ENCODE assay signal across 8 cellular contexts in genomic region chr6:29702519-29703103, GRCh38. TPM values are rescaled to one million over a fixed set of nuclear protein-coding genes. Genes with fewer than 3 reads are reported as not detected.
DNase-seq lines count a peak whose midpoint lies in the region; ATAC-seq and TF ChIP-seq lines count a peak whose summit lies in the region.

No MANE protein-coding gene starts in this region.

- intact Hi-C loops in CD4-positive, alpha-beta memory T cell (cut with micrococcal nuclease): no loop called here
- intact Hi-C loops in activated B cell treated with CpG ODN at 0.5 μM for 24 hours (cut with micrococcal nuclease): no loop called here

- no peak overlapping the region for H3K27ac ChIP-seq in CD4-positive, alpha-beta memory T cell (ENCODE audit: low read depth, low read length)
- H3K27ac ChIP-seq in mesendoderm (ENCODE audit: low read depth, low read length): no peak overlapping the region

- H2BK5ac ChIP-seq in mesendoderm (ENCODE audit: low read length): no peak overlapping the region

- no peaks in the 10 kb centered on the region for H3K36me3 Mint-ChIP-seq in CD4-positive, alpha-beta memory T cell
- H3K36me3 Mint-ChIP-seq in activated B cell treated with CpG ODN at 0.5 μM for 24 hours (ENCODE audit: low read depth): no peaks in the 10 kb centered on the region

- POLR2A ChIA-PET in CD4-positive, alpha-beta memory T cell (lab: Charles Lee; ENCODE audit: partially characterized antibody): interaction anchor here (1.0 kb wide), 1 partner anchor 132 kb away, joined by 3 read pairs; no protein-coding TSS in a partner anchor
- POLR2A ChIA-PET in activated B cell treated with CpG ODN at 0.5 μM for 24 hours (lab: Charles Lee): no interaction called here

- no peak overlapping the region for H3K23ac ChIP-seq in mesendoderm (ENCODE audit: low read length)

- H2BK120ac ChIP-seq in mesendoderm (ENCODE audit: low read depth, low read length): no peak overlapping the region

- no peak for ATAC-seq in activated B cell treated with CpG ODN at 0.5 μM for 24 hours (ENCODE audit: low read depth)
- ATAC-seq in HG02642 (IDR thresholded peaks at IDR 0.05; ENCODE audit: poor library complexity, unreplicated experiment): no peak
- ATAC-seq in omental fat pad (ENCODE audit: low FRiP score): no peak

- no CpG with 5 or more reads among the region's 17 CpGs for WGBS in mesendoderm (ENCODE audit: extremely low coverage, insufficient coverage, low lambda C conversion rate)

- no peak overlapping the region for H3K9ac ChIP-seq in mesendoderm (ENCODE audit: low read length)

- no peaks in the 10 kb centered on the region for H3K36me3 ChIP-seq in CD4-positive, alpha-beta memory T cell (ENCODE audit: insufficient read depth, low read length)
- no peaks in the 10 kb centered on the region for H3K36me3 ChIP-seq in mesendoderm (ENCODE audit: control insufficient read depth, insufficient read depth, low read length)

- no peaks in the 10 kb centered on the region for H3K79me2 ChIP-seq in mesendoderm (ENCODE audit: control insufficient read depth, insufficient read depth, low read length)

- H3K4me3 Mint-ChIP-seq in CD4-positive, alpha-beta memory T cell: peak overlapping the region in 1 of 8 donors; percentile 30
- H3K4me3 Mint-ChIP-seq in activated B cell treated with CpG ODN at 0.5 μM for 24 hours: no peak overlapping the region

- no peaks in the 10 kb centered on the region for H3K79me1 ChIP-seq in mesendoderm (ENCODE audit: low read length)

- peak overlapping the region in 1 of 7 donors; percentile 45 for H3K27ac Mint-ChIP-seq in CD4-positive, alpha-beta memory T cell
- no peak overlapping the region for H3K27ac Mint-ChIP-seq in activated B cell treated with CpG ODN at 0.5 μM for 24 hours

- no peak overlapping the region for H3K4ac ChIP-seq in mesendoderm (ENCODE audit: low read depth, low read length)

- CTCF ChIA-PET in CD4-positive, alpha-beta memory T cell (lab: Charles Lee; ENCODE audit: partially characterized antibody): interaction anchor here (0.7 to 2.6 kb wide), 12 partner anchors 14 to 133 kb away, joined by 3 to 23 read pairs (median 4); no protein-coding TSS in a partner anchor
- CTCF ChIA-PET in activated B cell treated with CpG ODN at 0.5 μM for 24 hours (lab: Charles Lee): interaction anchor here (1.0 to 1.1 kb wide), 3 partner anchors 36 to 132 kb away, joined by 3 to 9 read pairs (median 3); no protein-coding TSS in a partner anchor

- H4K5ac ChIP-seq in mesendoderm (ENCODE audit: low read length): no peak overlapping the region

- H3K27me3 Mint-ChIP-seq in CD4-positive, alpha-beta memory T cell: peaks cover 9 to 25% of the 10 kb centered on the region in 2 donors
- peaks cover 31% of the 10 kb centered on the region for H3K27me3 Mint-ChIP-seq in activated B cell treated with CpG ODN at 0.5 μM for 24 hours

- no peak overlapping the region for H3K4me3 ChIP-seq in CD4-positive, alpha-beta memory T cell (ENCODE audit: low read length in 2 of 2)
- no peak overlapping the region for H3K4me3 ChIP-seq in mesendoderm (ENCODE audit: low read length)

- peaks cover 26% of the 10 kb centered on the region for H3K4me1 ChIP-seq in CD4-positive, alpha-beta memory T cell (ENCODE audit: insufficient read depth, low read length)
- no peaks in the 10 kb centered on the region for H3K4me1 ChIP-seq in mesendoderm (ENCODE audit: control insufficient read depth, low read depth, low read length)

- no peaks in the 10 kb centered on the region for H3K27me3 ChIP-seq in CD4-positive, alpha-beta memory T cell (ENCODE audit: insufficient read depth, low read length)
- no peaks in the 10 kb centered on the region for H3K27me3 ChIP-seq in mesendoderm (ENCODE audit: insufficient read depth, low read length, poor library complexity)

- H2BK15ac ChIP-seq in mesendoderm (replicated peaks; ENCODE audit: low read depth): no peak overlapping the region

- H2AK5ac ChIP-seq in mesendoderm (ENCODE audit: low read length): no peak overlapping the region

- H3K4me2 ChIP-seq in mesendoderm (ENCODE audit: low read length): no peak overlapping the region

- peaks cover 0 to 2% (median 0%) of the 10 kb centered on the region in 8 donors for H3K9me3 Mint-ChIP-seq in CD4-positive, alpha-beta memory T cell
- no peaks in the 10 kb centered on the region for H3K9me3 Mint-ChIP-seq in activated B cell treated with CpG ODN at 0.5 μM for 24 hours

- DNase-seq in CD4-positive, alpha-beta memory T cell: peak in 3 of 5 donors; percentile 64 to 71 (median 68)
- peak; percentile 35 for DNase-seq in HT1080 (ENCODE audit: low read depth)
- DNase-seq in activated B cell treated with CpG ODN at 0.5 μM for 24 hours: peak; percentile 31
- peak; percentile 10 for DNase-seq in cerebellum (ENCODE audit: low spot score)
- peak; percentile 79 for DNase-seq in mesendoderm
- peak; percentile 74 for DNase-seq in stimulated activated naive CD4-positive, alpha-beta T cell treated with Interleukin-2 at 50 U/mL for 16 hours (lab: John Stamatoyannopoulos, UW)
- DNase-seq in omental fat pad (ENCODE audit: low spot score): no peak

- no peak overlapping the region for H3K18ac ChIP-seq in mesendoderm (ENCODE audit: low read length)

- no peak overlapping the region for H3K56ac ChIP-seq in mesendoderm (ENCODE audit: low read length)

- H3K4me1 Mint-ChIP-seq in CD4-positive, alpha-beta memory T cell: peaks cover 21 to 28% (median 23%) of the 10 kb centered on the region in 4 donors
- H3K4me1 Mint-ChIP-seq in activated B cell treated with CpG ODN at 0.5 μM for 24 hours: no peaks in the 10 kb centered on the region

- H4K8ac ChIP-seq in mesendoderm (ENCODE audit: low read depth, low read length): no peak overlapping the region

- no peak for TF ChIP-seq CTCF in activated B cell treated with CpG ODN at 0.5 μM for 24 hours (IDR thresholded peaks at IDR 0.05)
- TF ChIP-seq CTCF in omental fat pad (IDR thresholded peaks at IDR 0.05): no peak

- no peaks in the 10 kb centered on the region for H3K9me3 ChIP-seq in CD4-positive, alpha-beta memory T cell (ENCODE audit: control insufficient read depth in 1 of 2, low read length in 2 of 2)

RNA-seq across cellular contexts. Expression of gene HLA-F, which starts 20.6 kb away (rescaled TPM):
- 100 to 1,000 TPM; 573 to 585 TPM for total RNA-seq in CD4-positive, alpha-beta memory T cell
- 100 to 1,000 TPM; 379 to 418 TPM for polyA plus RNA-seq in CD4-positive, alpha-beta memory T cell
- total RNA-seq in HT1080 (2014; rRNA removed; shearing (Covaris generic)): 0.40 and 0.90 TPM in 2 replicates
- 2.4 and 2.6 TPM in 2 replicates for polyA plus RNA-seq in HT1080 (2015; cell fraction: cytosol; rRNA removed)
- 8.9 and 10.3 TPM in 2 replicates for polyA plus RNA-seq in HT1080 (2015; cell fraction: nucleus; rRNA removed)
- total RNA-seq in activated B cell treated with CpG ODN at 0.5 μM for 24 hours (726 and 736 TPM in 2 replicates), cerebellum (2.4 TPM), omental fat pad (100 to 1,000 TPM in 1 of 4 donors, 10 to 100 TPM in 3; 44.0 to 211 (median 76.3) TPM)
- 2.0 TPM for polyA plus RNA-seq in mesendoderm (2013, experiment 1 of 2)
- polyA plus RNA-seq in mesendoderm (2013, experiment 2 of 2): 1.8 TPM

RNA-seq across cellular contexts. Expression of gene ZFP57, which starts 21.7 kb away (rescaled TPM):
- total RNA-seq in CD4-positive, alpha-beta memory T cell: not detected
- 1 to 10 TPM; 2.4 to 3.0 TPM for polyA plus RNA-seq in CD4-positive, alpha-beta memory T cell
- total RNA-seq in HT1080 (2014; rRNA removed; shearing (Covaris generic)): not detected in 2 replicates
- polyA plus RNA-seq in HT1080 (2015; cell fraction: cytosol; rRNA removed): not detected in 2 replicates
- not detected in 2 replicates for polyA plus RNA-seq in HT1080 (2015; cell fraction: nucleus; rRNA removed)
- 5.2 and 5.5 TPM in 2 replicates for total RNA-seq in activated B cell treated with CpG ODN at 0.5 μM for 24 hours
- total RNA-seq in cerebellum: not detected
- 1.5 TPM for polyA plus RNA-seq in mesendoderm (2013, experiment 1 of 2)
- polyA plus RNA-seq in mesendoderm (2013, experiment 2 of 2): 1.4 TPM
- 1 to 10 TPM in 2 of 4 donors, not detected in 2; 1.9 to 2.7 TPM for total RNA-seq in omental fat pad

RNA-seq across cellular contexts. Expression of gene MOG, which starts 45.7 kb away (rescaled TPM):
- total RNA-seq in CD4-positive, alpha-beta memory T cell: not detected
- not detected for polyA plus RNA-seq in CD4-positive, alpha-beta memory T cell
- not detected in 2 replicates for total RNA-seq in HT1080 (2014; rRNA removed; shearing (Covaris generic))
- polyA plus RNA-seq in HT1080 (2015; cell fraction: cytosol; rRNA removed): not detected in 2 replicates
- polyA plus RNA-seq in HT1080 (2015; cell fraction: nucleus; rRNA removed): not detected in 2 replicates
- total RNA-seq in activated B cell treated with CpG ODN at 0.5 μM for 24 hours: not detected in 2 replicates
- 0.18 TPM for total RNA-seq in cerebellum
- 0.37 TPM for polyA plus RNA-seq in mesendoderm (2013, experiment 1 of 2)
- polyA plus RNA-seq in mesendoderm (2013, experiment 2 of 2): 0.32 TPM
- total RNA-seq in omental fat pad: not detected

Comparison
In these comparisons a context has a peak if more than half of its experiments do, and no peak if none do; other contexts are left out.
1. RNA of gene HLA-F, which starts 20.6 kb away (total RNA-seq): 726 to 736 TPM in activated B cell treated with CpG ODN at 0.5 μM for 24 hours, 573 to 585 TPM in CD4-positive, alpha-beta memory T cell and 44.0 to 211 TPM in omental fat pad; 2.4 TPM in cerebellum (single experiment) and 0.40 to 0.90 TPM in HT1080; every median in the first group is over 10 times any median in the second.